ENCODE assay signal across 12 cellular contexts in genomic region chr10:126130291-126130710, GRCh38.
DNase-seq lines count a peak whose midpoint lies in the region; ATAC-seq and TF ChIP-seq lines count a peak whose summit lies in the region.
"Had no signal": no experiment of that assay in that cellular context is flagged by ENCODE, and none has a peak within 500 bp of the region (broad histone marks: within the 10 kb centered on the region; RNA-seq: fewer than 3 reads in every experiment).

No MANE protein-coding gene starts in this region.

- H3K4me3 ChIP-seq in breast epithelium: no peak overlapping the region
- H3K4me3 ChIP-seq in heart left ventricle: peak overlapping the region in 1 of 12 donors; percentile 2
- no peak overlapping the region for H3K4me3 ChIP-seq in ovary
- H3K4me3 ChIP-seq in aorta (ENCODE audit: low read length in 2 of 2): no peak overlapping the region

- no TSS peak for BruUV-seq in MCF 10A (replicated peaks; lab: Mats Ljungman, UMichigan)

- H2BK120ac ChIP-seq in H9 (ENCODE audit: low read depth, low read length, poor library complexity, severe bottlenecking): no peak overlapping the region

- H3T11ph ChIP-seq in H9 (ENCODE audit: low read length): no peak overlapping the region

- H4K5ac ChIP-seq in H9 (ENCODE audit: insufficient read length, low read depth, low read length): no peak overlapping the region

- WGBS in heart left ventricle, 4 donors: 75 to 84% (median 81%) methylated on average over 9 of the region's 9 CpGs
- WGBS in ovary, 3 donors: 65 to 80% (median 67%) methylated on average over 9 of the region's 9 CpGs
- WGBS in aorta, 2 donors: 86 to 89% methylated on average over 9 of the region's 9 CpGs
- WGBS in H9 (ENCODE audit: extremely low coverage, insufficient read length, low lambda C conversion rate): no CpG with 5 or more reads among the region's 9 CpGs

- TF ChIP-seq CTCF in breast epithelium (IDR thresholded peaks at IDR 0.05) (no peak), MCF 10A (IDR thresholded peaks at IDR 0.05; ENCODE audit: unreplicated experiment) (no peak), heart left ventricle (IDR thresholded peaks at IDR 0.05) (no peak), ovary (IDR thresholded peaks at IDR 0.05) (no peak), H9 (conservative IDR thresholded peaks at IDR 0.05) (no peak)

- CTCF ChIA-PET in MCF 10A (lab: Yijun Ruan, JAX): interaction anchor here (0.7 kb wide), 1 partner anchor 147 kb away, joined by 3 read pairs; no protein-coding TSS in a partner anchor

- H2BK12ac ChIP-seq in H9 (ENCODE audit: insufficient read length, low read depth, low read length): no peak overlapping the region

- no peak overlapping the region for H3K4ac ChIP-seq in H9 (ENCODE audit: low read depth, low read length)

- H3K4me1 Mint-ChIP-seq in MCF 10A (ENCODE audit: insufficient read depth, unreplicated experiment): peaks cover 9% of the 10 kb centered on the region
- H3K4me1 Mint-ChIP-seq in H9: peaks cover 11 to 15% of the 10 kb centered on the region in 2 experiments
- H3K4me1 Mint-ChIP-seq: activated B cell treated with CpG ODN at 0.5 μM for 24 hours had no signal

- no peaks in the 10 kb centered on the region for H3K27me3 ChIP-seq in breast epithelium
- H3K27me3 ChIP-seq in heart left ventricle: no peaks in the 10 kb centered on the region
- no peaks in the 10 kb centered on the region for H3K27me3 ChIP-seq in ovary
- no peaks in the 10 kb centered on the region for H3K27me3 ChIP-seq in aorta (ENCODE audit: control insufficient read depth in 1 of 2, insufficient read depth in 2 of 2, low read length in 1 of 2)
- H3K27me3 ChIP-seq in H9 (ENCODE audit: insufficient read depth, low read length): no peaks in the 10 kb centered on the region

- no peaks in the 10 kb centered on the region for H3K23me2 ChIP-seq in H9 (ENCODE audit: insufficient read length, low read depth, low read length, poor library complexity, severe bottlenecking)

- POLR2A ChIA-PET in MCF 10A (lab: Yijun Ruan, JAX): interaction anchor here (0.7 kb wide), 1 partner anchor 616 kb away, joined by 3 read pairs; no protein-coding TSS in a partner anchor

- no peak overlapping the region for H4K8ac ChIP-seq in H9 (replicated peaks; ENCODE audit: insufficient read length, low read depth, low read length)

- no peak overlapping the region for H4K91ac ChIP-seq in H9 (ENCODE audit: insufficient read length, low read depth, low read length)

- H3K9me3 Mint-ChIP-seq in MCF 10A (ENCODE audit: unreplicated experiment) (no peaks in the 10 kb centered on the region), H9 (peaks cover 0 to 7% of the 10 kb centered on the region in 2 experiments; a peak in 1 of 5 replicates)

- no peaks in the 10 kb centered on the region for H3K36me3 ChIP-seq in breast epithelium
- H3K36me3 ChIP-seq in heart left ventricle: no peaks in the 10 kb centered on the region
- no peaks in the 10 kb centered on the region for H3K36me3 ChIP-seq in ovary
- H3K36me3 ChIP-seq in aorta (ENCODE audit: control insufficient read depth in 1 of 2, insufficient read depth in 2 of 2, low read length in 1 of 2): peaks cover 0 to 1% of the 10 kb centered on the region in 2 donors

- no peak overlapping the region for H2BK5ac ChIP-seq in H9 (ENCODE audit: insufficient read length, low read length)

- H3K14ac ChIP-seq in H9 (ENCODE audit: insufficient read depth, low read length): no peak overlapping the region

- H3K27me3 Mint-ChIP-seq in MCF 10A (ENCODE audit: insufficient read depth, unreplicated experiment) (no peaks in the 10 kb centered on the region), H9 (ENCODE audit: low read depth) (peaks cover 15% of the 10 kb centered on the region)
- H3K27me3 Mint-ChIP-seq: activated B cell treated with CpG ODN at 0.5 μM for 24 hours had no signal

- H2AFZ ChIP-seq in H9 (ENCODE audit: low read length): no peak overlapping the region

- no peak overlapping the region for H2AK5ac ChIP-seq in H9 (ENCODE audit: insufficient read length, low read length)

- H3K27ac Mint-ChIP-seq in MCF 10A (ENCODE audit: low read depth, unreplicated experiment): no peak overlapping the region
- H3K27ac Mint-ChIP-seq in H9: no peak overlapping the region
- H3K27ac Mint-ChIP-seq: activated B cell treated with CpG ODN at 0.5 μM for 24 hours; activated naive CD4-positive, alpha-beta T cell treated with anti-CD3 and anti-CD28 coated beads for 36 hours had no signal

- intact Hi-C loops in breast epithelium (cut with DNase I; ENCODE audit: low total_unique reads) (no loop called here), MCF 10A (cut with micrococcal nuclease) (no loop called here), heart left ventricle (cut with DNase I) (no loop called here), ovary (cut with DNase I) (loop anchor here in 1 of 4 donors (10.0 kb wide), 1 partner anchor 254 kb away; the partner anchor contains the start of gene ADAM12), aorta (cut with DNase I) (no loop called here)

- no peak overlapping the region for H3K4me3 Mint-ChIP-seq in MCF 10A (ENCODE audit: unreplicated experiment)
- no peak overlapping the region for H3K4me3 Mint-ChIP-seq in H9
- H3K4me3 Mint-ChIP-seq: activated B cell treated with CpG ODN at 0.5 μM for 24 hours; activated naive CD4-positive, alpha-beta T cell treated with anti-CD3 and anti-CD28 coated beads for 36 hours had no signal

- H3K36me3 Mint-ChIP-seq in MCF 10A (ENCODE audit: insufficient read depth, unreplicated experiment) (no peaks in the 10 kb centered on the region), H9 (ENCODE audit: insufficient read depth in 1 of 3, low read depth in 3 of 3) (peaks cover 0 to 4% (median 1%) of the 10 kb centered on the region in 3 experiments; a peak in 2 of 7 replicates)

- ATAC-seq in heart left ventricle: peak; percentile 63 to 94 (median 82)
- peak; percentile 61 for ATAC-seq in aorta (ENCODE audit: low FRiP score)
- no peak for ATAC-seq in GM19351 (IDR thresholded peaks at IDR 0.05; ENCODE audit: unreplicated experiment)

- H2BK20ac ChIP-seq in H9 (ENCODE audit: low read depth, low read length, poor library complexity, severe bottlenecking): no peak overlapping the region

- H3K9me3 ChIP-seq in breast epithelium (no peaks in the 10 kb centered on the region), heart left ventricle (no peaks in the 10 kb centered on the region), ovary (no peaks in the 10 kb centered on the region), aorta (ENCODE audit: control insufficient read depth, low read length) (no peaks in the 10 kb centered on the region), H9 (ENCODE audit: control insufficient read depth, low read depth, low read length) (no peaks in the 10 kb centered on the region)

- TF ChIP-seq POLR2A in breast epithelium (IDR thresholded peaks at IDR 0.05) (no peak), heart left ventricle (IDR thresholded peaks at IDR 0.05) (no peak), ovary (IDR thresholded peaks at IDR 0.05) (no peak)

- TF ChIP-seq EP300 in ovary (IDR thresholded peaks at IDR 0.05): no peak

- H3K79me1 ChIP-seq in H9 (ENCODE audit: insufficient read depth, low read depth, low read length, poor library complexity, severe bottlenecking): no peaks in the 10 kb centered on the region

- H3K79me2 ChIP-seq in H9 (ENCODE audit: insufficient read depth, low read length): no peaks in the 10 kb centered on the region

- H4K20me1 ChIP-seq in H9 (ENCODE audit: control insufficient read depth, insufficient read depth, insufficient read length): no peaks in the 10 kb centered on the region

- no peak overlapping the region for H2BK15ac ChIP-seq in H9 (ENCODE audit: low read depth, low read length)

- peak overlapping the region; percentile 54 to 91 for H3K27ac ChIP-seq in breast epithelium
- H3K27ac ChIP-seq in heart left ventricle: peak overlapping the region in 7 of 12 donors; percentile 23 to 62 (median 44)
- peak overlapping the region in 1 of 2 donors; percentile 48 for H3K27ac ChIP-seq in ovary
- no peak overlapping the region for H3K27ac ChIP-seq in aorta (ENCODE audit: low read depth in 1 of 2, low read length in 2 of 2)
- H3K27ac ChIP-seq in H9 (ENCODE audit: insufficient read length, low read depth, low read length): no peak overlapping the region

- H3K4me1 ChIP-seq in breast epithelium (no peaks in the 10 kb centered on the region), heart left ventricle (peaks cover 0 to 26% (median 1%) of the 10 kb centered on the region in 12 donors), ovary (ENCODE audit: insufficient read depth) (peaks cover 11% of the 10 kb centered on the region), aorta (ENCODE audit: control insufficient read depth in 1 of 2, insufficient read depth in 2 of 2, low read length in 2 of 2) (no peaks in the 10 kb centered on the region), H9 (ENCODE audit: insufficient read depth, low read length) (no peaks in the 10 kb centered on the region; the same call in 1 of the 2 replicates)

- DNase-seq in breast epithelium (ENCODE audit: low spot score in 2 of 2): peak in 1 of 2 donors; percentile 42
- DNase-seq in MCF 10A (ENCODE audit: unreplicated experiment): no peak
- peak; percentile 28 to 73 (median 69) for DNase-seq in heart left ventricle
- peak in 4 of 5 donors; percentile 45 to 60 (median 57) for DNase-seq in ovary
- DNase-seq in aorta: peak in 1 of 2 donors; percentile 57
- no peak for DNase-seq in H9
- DNase-seq in EL: no peak
- DNase-seq: 8988T; activated B cell treated with CpG ODN at 0.5 μM for 24 hours; activated naive CD4-positive, alpha-beta T cell treated with anti-CD3 and anti-CD28 coated beads for 36 hours; NCI-H446 treated with DMSO at 0.1 percent for 48 hours had no signal

- H3K56ac ChIP-seq in H9 (ENCODE audit: insufficient read length, low read depth, low read length): no peak overlapping the region

- H3K4me2 ChIP-seq in H9 (ENCODE audit: insufficient read depth, insufficient read length, low read length): no peak overlapping the region

- H3K18ac ChIP-seq in H9 (ENCODE audit: insufficient read length, low read depth, low read length): no peak overlapping the region

- H3K23ac ChIP-seq in H9 (ENCODE audit: insufficient read length, low read depth, low read length): no peak overlapping the region

- no peak overlapping the region for H3K9ac ChIP-seq in H9 (ENCODE audit: extremely low read depth, insufficient read length, low read length)

Comparison
In these comparisons a context has a peak if more than half of its experiments do, and no peak if none do; other contexts are left out.
1. DNase-seq: peak in heart left ventricle (5 of 5) and ovary (4 of 5); none in MCF 10A (single experiment), H9 (single experiment) and EL (single experiment).
2. H3K27ac ChIP-seq: peak in breast epithelium (2 of 2) and heart left ventricle (7 of 12); none in aorta (0 of 2) and H9 (single experiment).